Comparison of ENCODE assay signal across 1 cellular context in genomic region chr3:44648564-44649229, GRCh38.
TF ChIP-seq lines count a peak whose summit lies in the region.

ZNF35 (plus strand) TSS chr3:44648732; CDS start chr3:44651068, 2,336 bp downstream.

TF ChIP-seq in K562, 482 proteins besides CTCF, POLR2A, EP300 and RAD21 (continued from another document and continues in another):
- TF ChIP-seq NR4A1 (CRISPR knock-in tag; IDR thresholded peaks at IDR 0.05) = 0 out of 2 replicates have a peak, but pooled peaks have one; percentile 37
- no peak; the same call in 1 of the 2 replicates for TF ChIP-seq NR4A1 (tag; IDR thresholded peaks at IDR 0.05)
- peak; percentile 96 for TF ChIP-seq GABPB1 (CRISPR knock-in tag; IDR thresholded peaks at IDR 0.05)
- peak; percentile 87 for TF ChIP-seq NCOA1 (IDR thresholded peaks at IDR 0.05; ENCODE audit: low read depth)
- no peak for TF ChIP-seq MEF2D (tag; conservative IDR thresholded peaks at IDR 0.05; ENCODE audit: low read depth)
- peak; percentile 59; the same call in 1 of the 2 replicates for TF ChIP-seq CXXC5 (CRISPR knock-in tag; IDR thresholded peaks at IDR 0.05)
- no peak for TF ChIP-seq ZNF740 (CRISPR knock-in tag; IDR thresholded peaks at IDR 0.05)
- no peak for TF ChIP-seq ZNF740 (tag; IDR thresholded peaks at IDR 0.05)
- TF ChIP-seq ZNF280A (IDR thresholded peaks at IDR 0.05; ENCODE audit: low read depth, partially characterized antibody) = no peak
- peak; percentile 90 for TF ChIP-seq RBFOX2 (IDR thresholded peaks at IDR 0.05; ENCODE audit: low read depth, low read length)
- TF ChIP-seq ZBTB17 (CRISPR knock-in tag; IDR thresholded peaks at IDR 0.05) = 0 out of 2 replicates have a peak, but pooled peaks have one; percentile 58
- peak; percentile 95 for TF ChIP-seq PHF8 (IDR thresholded peaks at IDR 0.05; ENCODE audit: borderline replicate concordance, low read length)
- no peak for TF ChIP-seq ZNF41 (CRISPR knock-in tag; conservative IDR thresholded peaks at IDR 0.05)
- TF ChIP-seq HMG20A (CRISPR knock-in tag; conservative IDR thresholded peaks at IDR 0.05) = no peak
- no peak for TF ChIP-seq CAMTA2 (CRISPR knock-in tag; conservative IDR thresholded peaks at IDR 0.05)
- TF ChIP-seq ZNF3 (CRISPR knock-in tag; IDR thresholded peaks at IDR 0.05) = no peak
- peak; percentile 59; the same call in 1 of the 2 replicates for TF ChIP-seq PHB (CRISPR knock-in tag; IDR thresholded peaks at IDR 0.05)
- TF ChIP-seq SIN3B (IDR thresholded peaks at IDR 0.05; ENCODE audit: low read depth) = peak; percentile 82
- no peak for TF ChIP-seq PHB2 (IDR thresholded peaks at IDR 0.05; ENCODE audit: low read depth)
- no peak for TF ChIP-seq SLC30A9 (CRISPR knock-in tag; IDR thresholded peaks at IDR 0.05)
- 0 out of 2 replicates have a peak, but pooled peaks have one; percentile 44 for TF ChIP-seq E2F4 (CRISPR knock-in tag; IDR thresholded peaks at IDR 0.05; ENCODE audit: low read depth)
- TF ChIP-seq HLTF (IDR thresholded peaks at IDR 0.05) = no peak
- peak; percentile 31; the same call in 1 of the 2 replicates for TF ChIP-seq ZNF384 (IDR thresholded peaks at IDR 0.05; ENCODE audit: low read depth, low read length)
- TF ChIP-seq ZBTB34 (CRISPR knock-in tag; IDR thresholded peaks at IDR 0.05) = no peak
- no peak for TF ChIP-seq KLF6 (CRISPR knock-in tag; IDR thresholded peaks at IDR 0.05; ENCODE audit: borderline replicate concordance)
- no peak for TF ChIP-seq CBFA2T2 (conservative IDR thresholded peaks at IDR 0.05)
- TF ChIP-seq CREBBP (IDR thresholded peaks at IDR 0.05; ENCODE audit: low read depth, low read length) = no peak
- no peak for TF ChIP-seq EGR1 (conservative IDR thresholded peaks at IDR 0.05)
- TF ChIP-seq CEBPB (tag; IDR thresholded peaks at IDR 0.05) = no peak
- peak; percentile 73; the same call in 1 of the 2 replicates for TF ChIP-seq MTA3 (IDR thresholded peaks at IDR 0.05; ENCODE audit: borderline replicate concordance)
- peak; percentile 51; the same call in 1 of the 2 replicates for TF ChIP-seq HDAC2 (IDR thresholded peaks at IDR 0.05)
- TF ChIP-seq DACH1 (IDR thresholded peaks at IDR 0.05; ENCODE audit: partially characterized antibody) = no peak
- TF ChIP-seq NR2C2 (CRISPR knock-in tag; IDR thresholded peaks at IDR 0.05) = 0 out of 2 replicates have a peak, but pooled peaks have one; percentile 62
- TF ChIP-seq NR2C2 (tag; IDR thresholded peaks at IDR 0.05) = peak; percentile 75
- no peak for TF ChIP-seq BMI1 (IDR thresholded peaks at IDR 0.05; ENCODE audit: low read length)
- no peak for TF ChIP-seq ARHGAP35 (IDR thresholded peaks at IDR 0.05; ENCODE audit: partially characterized antibody)
- TF ChIP-seq SUPT5H (IDR thresholded peaks at IDR 0.05) = peak; percentile 89
- 0 out of 2 replicates have a peak, but pooled peaks have one; percentile 20 for TF ChIP-seq MXI1 (IDR thresholded peaks at IDR 0.05; ENCODE audit: low read depth, low read length)
- TF ChIP-seq MLLT1 (IDR thresholded peaks at IDR 0.05) = no peak
- TF ChIP-seq ZNF311 (CRISPR knock-in tag; IDR thresholded peaks at IDR 0.05) = no peak
- peak; percentile 29; the same call in 1 of the 2 replicates for TF ChIP-seq MAX (CRISPR knock-in tag; IDR thresholded peaks at IDR 0.05)
- 0 out of 2 replicates have a peak, but pooled peaks have one; percentile 41 for TF ChIP-seq SREBF2 (CRISPR knock-in tag; IDR thresholded peaks at IDR 0.05)
- TF ChIP-seq NEUROD1 (IDR thresholded peaks at IDR 0.05; ENCODE audit: borderline replicate concordance, low read depth, low read length, partially characterized antibody) = no peak
- TF ChIP-seq POLR2B (IDR thresholded peaks at IDR 0.05; ENCODE audit: low read depth, partially characterized antibody) = peak; percentile 81
- no peak for TF ChIP-seq HDAC6 (IDR thresholded peaks at IDR 0.05; ENCODE audit: low read depth, low read length)
- peak in 1 of 2 experiments; percentile 81; a peak in 1 of 3 replicates for TF ChIP-seq CBX3 (IDR thresholded peaks at IDR 0.05; ENCODE audit: borderline replicate concordance in 1 of 2, low read length in 2 of 2)
- TF ChIP-seq BCLAF1 (IDR thresholded peaks at IDR 0.05; ENCODE audit: borderline replicate concordance in 1 of 2, control insufficient read depth in 1 of 2, low read depth in 2 of 2, low read length in 1 of 2) = peak in 1 of 2 experiments; percentile 95; a peak in 2 of 4 replicates
- peak in 1 of 2 experiments; percentile 27; a peak in 1 of 4 replicates for TF ChIP-seq ARNT (IDR thresholded peaks at IDR 0.05)
- 0 out of 2 replicates have a peak, but pooled peaks have one; percentile 46 for TF ChIP-seq ERF (CRISPR knock-in tag; IDR thresholded peaks at IDR 0.05)
- peak; percentile 46 to 70; a peak in 1 of 4 replicates for TF ChIP-seq TEAD1 (CRISPR knock-in tag; IDR thresholded peaks at IDR 0.05)
- TF ChIP-seq HDGF (IDR thresholded peaks at IDR 0.05) = no peak
- TF ChIP-seq ZNF224 (CRISPR knock-in tag; IDR thresholded peaks at IDR 0.05) = no peak
- TF ChIP-seq ZNF354B (CRISPR knock-in tag; IDR thresholded peaks at IDR 0.05) = no peak
- peak; percentile 90 for TF ChIP-seq SRSF1 (IDR thresholded peaks at IDR 0.05; ENCODE audit: low read depth, low read length)
- TF ChIP-seq RB1 (IDR thresholded peaks at IDR 0.05; ENCODE audit: low read depth) = peak; percentile 61
- no peak for TF ChIP-seq PPARD (CRISPR knock-in tag; IDR thresholded peaks at IDR 0.05)
- no peak for TF ChIP-seq RFX1 (IDR thresholded peaks at IDR 0.05)
- peak in 1 of 2 experiments; percentile 91; a peak in 1 of 4 replicates for TF ChIP-seq KDM4B (IDR thresholded peaks at IDR 0.05; ENCODE audit: borderline replicate concordance in 2 of 2, low read depth in 1 of 2)
- peak; percentile 86 for TF ChIP-seq ZNF511 (CRISPR knock-in tag; IDR thresholded peaks at IDR 0.05)
- TF ChIP-seq NFE2L1 (tag; IDR thresholded peaks at IDR 0.05; ENCODE audit: borderline replicate concordance, low read depth) = no peak
- no peak for TF ChIP-seq KLF1 (tag; IDR thresholded peaks at IDR 0.05)
- TF ChIP-seq E2F5 (CRISPR knock-in tag; IDR thresholded peaks at IDR 0.05) = 0 out of 2 replicates have a peak, but pooled peaks have one; percentile 62
- TF ChIP-seq ZBTB43 (CRISPR knock-in tag; IDR thresholded peaks at IDR 0.05) = 0 out of 2 replicates have a peak, but pooled peaks have one; percentile 39
- TF ChIP-seq SP2 (IDR thresholded peaks at IDR 0.05; ENCODE audit: extremely low read depth, low read depth, low read length, poor library complexity, severe bottlenecking) = peak; percentile 98
- 0 out of 2 replicates have a peak, but pooled peaks have one; percentile 22 for TF ChIP-seq THAP7 (CRISPR knock-in tag; IDR thresholded peaks at IDR 0.05)
